Comparison of ENCODE assay signal across 8 cellular contexts in genomic region chr18:48037481-48038271, GRCh38.
DNase-seq lines count a peak whose midpoint lies in the region; ATAC-seq lines count a peak whose summit lies in the region.

No MANE protein-coding gene starts in this region.

- H3K4me1 ChIP-seq in trophoblast cell (ENCODE audit: control insufficient read depth in 1 of 2, insufficient read depth in 2 of 2, low read length in 2 of 2) = no peaks in the 10 kb centered on the region

- no peak overlapping the region for H3K27ac ChIP-seq in trophoblast cell (ENCODE audit: low read depth, low read length)

- no peaks in the 10 kb centered on the region for H3K36me3 ChIP-seq in trophoblast cell (ENCODE audit: control insufficient read depth in 1 of 2, insufficient read depth in 2 of 2, low read length in 2 of 2)

- no CpG with 5 or more reads among the region's 16 CpGs for WGBS in trophoblast cell (ENCODE audit: extremely low coverage, insufficient coverage, insufficient read length)

- H3K79me2 ChIP-seq in trophoblast cell (ENCODE audit: control insufficient read depth, insufficient read depth, low read length, poor library complexity) = no peaks in the 10 kb centered on the region

- no peaks in the 10 kb centered on the region for H3K27me3 Mint-ChIP-seq in stimulated activated naive CD8-positive, alpha-beta T cell treated with anti-CD3 and anti-CD28 coated beads, Interleukin-15, amount 100 ng/mL, for 72 hours

- no peak overlapping the region for H3K4me2 ChIP-seq in trophoblast cell (ENCODE audit: low read length)

- no peak for DNase-seq in stimulated activated naive CD8-positive, alpha-beta T cell treated with anti-CD3 and anti-CD28 coated beads, Interleukin-15, amount 100 ng/mL, for 72 hours
- DNase-seq in stimulated activated naive CD8-positive, alpha-beta T cell treated with anti-CD3 and anti-CD28 coated beads, Interleukin-15, Interleukin-2, amounts not matched to agents 100 U/mL and 50 U/mL, for 24 hours = no peak
- DNase-seq in UCSD-AML1 (lab: John Stamatoyannopoulos, UW; ENCODE audit: unreplicated experiment) (peak; percentile 55), iPS-NIHi11 (ENCODE audit: low spot score) (peak; percentile 49), trophoblast cell (no peak), nucleus accumbens (lab: John Stamatoyannopoulos, UW) (no peak)
- DNase-seq in central memory CD4-positive, alpha-beta T cell = no peak

- H3K18ac ChIP-seq in trophoblast cell (ENCODE audit: low read length) = no peak overlapping the region

- no peak overlapping the region for H3K9ac ChIP-seq in trophoblast cell (ENCODE audit: low read length)

- no peak overlapping the region for H2BK12ac ChIP-seq in trophoblast cell (ENCODE audit: low read length)

- H3K9me3 Mint-ChIP-seq in stimulated activated naive CD8-positive, alpha-beta T cell treated with anti-CD3 and anti-CD28 coated beads, Interleukin-15, amount 100 ng/mL, for 72 hours = no peaks in the 10 kb centered on the region

- H3K9me3 ChIP-seq in trophoblast cell (ENCODE audit: insufficient read depth, low read depth, low read length) = peaks cover 2% of the 10 kb centered on the region

- H2AFZ ChIP-seq in trophoblast cell (ENCODE audit: insufficient read depth, low read length, poor library complexity) = no peak overlapping the region

- H2BK120ac ChIP-seq in trophoblast cell (ENCODE audit: insufficient read depth, low read length, poor library complexity) = no peak overlapping the region

- no peak overlapping the region for H3K23ac ChIP-seq in trophoblast cell (ENCODE audit: low read length)

- no peak overlapping the region for H4K91ac ChIP-seq in trophoblast cell (ENCODE audit: low read depth, low read length)

- peak; percentile 31 for ATAC-seq in stimulated activated naive CD8-positive, alpha-beta T cell treated with anti-CD3 and anti-CD28 coated beads, Interleukin-15, amount 100 ng/mL, for 72 hours
- ATAC-seq in stimulated activated naive CD8-positive, alpha-beta T cell treated with anti-CD3 and anti-CD28 coated beads, Interleukin-15, Interleukin-2, amounts not matched to agents 100 U/mL and 50 U/mL, for 24 hours = no peak
- no peak for ATAC-seq in HG02973 (IDR thresholded peaks at IDR 0.05; ENCODE audit: unreplicated experiment)

- no peak overlapping the region for H2BK5ac ChIP-seq in trophoblast cell (ENCODE audit: low read depth, low read length, poor library complexity)

- no peak overlapping the region for H2AK5ac ChIP-seq in trophoblast cell (ENCODE audit: low read length)

- H3K27me3 ChIP-seq in trophoblast cell (ENCODE audit: insufficient read depth, low read length) = no peaks in the 10 kb centered on the region

- no peak overlapping the region for H3K4ac ChIP-seq in trophoblast cell (ENCODE audit: low read depth, low read length)

- H3K27ac Mint-ChIP-seq in stimulated activated naive CD8-positive, alpha-beta T cell treated with anti-CD3 and anti-CD28 coated beads, Interleukin-15, amount 100 ng/mL, for 72 hours = no peak overlapping the region

- H3K4me3 Mint-ChIP-seq in stimulated activated naive CD8-positive, alpha-beta T cell treated with anti-CD3 and anti-CD28 coated beads, Interleukin-15, amount 100 ng/mL, for 72 hours = no peak overlapping the region

- no peak overlapping the region for H3K4me3 ChIP-seq in trophoblast cell (ENCODE audit: low read depth, low read length)

- H3K79me1 ChIP-seq in trophoblast cell (ENCODE audit: low read length) = no peaks in the 10 kb centered on the region

- H3K14ac ChIP-seq in trophoblast cell (ENCODE audit: low read length) = no peak overlapping the region

- no peaks in the 10 kb centered on the region for H3K4me1 Mint-ChIP-seq in stimulated activated naive CD8-positive, alpha-beta T cell treated with anti-CD3 and anti-CD28 coated beads, Interleukin-15, amount 100 ng/mL, for 72 hours

- H4K8ac ChIP-seq in trophoblast cell (ENCODE audit: low read depth, low read length) = no peak overlapping the region

- H4K12ac ChIP-seq in trophoblast cell (ENCODE audit: low read depth, low read length) = no peak overlapping the region

Comparison
In these comparisons a context has a peak if more than half of its experiments do, and no peak if none do; other contexts are left out.
1. DNase-seq: peak in UCSD-AML1 (single experiment) and iPS-NIHi11 (single experiment); none in stimulated activated naive CD8-positive, alpha-beta T cell treated with anti-CD3 and anti-CD28 coated beads, Interleukin-15, amount 100 ng/mL, for 72 hours (0 of 2), stimulated activated naive CD8-positive, alpha-beta T cell treated with anti-CD3 and anti-CD28 coated beads, Interleukin-15, Interleukin-2, amounts not matched to agents 100 U/mL and 50 U/mL, for 24 hours (single experiment), central memory CD4-positive, alpha-beta T cell (single experiment), trophoblast cell (0 of 2) and nucleus accumbens (0 of 56).